ENCODE assay signal across 16 cellular contexts in genomic region chr19:1434577-1435060, GRCh38. TPM values are rescaled to one million over a fixed set of nuclear protein-coding genes. Genes with fewer than 3 reads are reported as not detected.
A peak's percentile ranks its signal among the peaks of the same experiment; 100 is the strongest.
DNase-seq lines count a peak whose midpoint lies in the region; ATAC-seq and TF ChIP-seq lines count a peak whose summit lies in the region.
"Had no signal": no experiment of that assay in that cellular context is flagged by ENCODE, and none has a peak within 500 bp of the region (broad histone marks: within the 10 kb centered on the region; RNA-seq: fewer than 3 reads in every experiment).

No MANE protein-coding gene starts in this region.

- POLR2A ChIA-PET in RWPE1 (lab: Yijun Ruan, JAX; ENCODE audit: low non-redundant PET) = no interaction called here

- TF ChIP-seq CTCF in heart left ventricle (IDR thresholded peaks at IDR 0.05) (no peak), RWPE1 (conservative IDR thresholded peaks at IDR 0.05; ENCODE audit: low read depth) (no peak), upper lobe of right lung (IDR thresholded peaks at IDR 0.05) (no peak)

- intact Hi-C loops in right cardiac atrium (cut with DNase I) = no loop called here
- intact Hi-C loops in heart left ventricle (cut with DNase I) = loop anchor here in 1 of 10 donors (5.0 kb wide), 1 partner anchor 157 kb away; the partner anchor contains the start of gene FAM174C
- intact Hi-C loops in upper lobe of right lung (cut with DNase I) = no loop called here

- H3K4me1 ChIP-seq in right cardiac atrium (ENCODE audit: control insufficient read depth, insufficient read depth, low read length) (no peaks in the 10 kb centered on the region), heart left ventricle (peaks cover 2 to 25% (median 13%) of the 10 kb centered on the region in 12 donors), upper lobe of right lung (peaks cover 6% of the 10 kb centered on the region)

- no peak for ATAC-seq in right cardiac atrium
- ATAC-seq in heart left ventricle = no peak
- no peak for ATAC-seq in upper lobe of right lung
- ATAC-seq in GM18505 (IDR thresholded peaks at IDR 0.05; ENCODE audit: unreplicated experiment) = no peak
- ATAC-seq: HCT116 had no signal

- TF ChIP-seq POLR2A in heart left ventricle (IDR thresholded peaks at IDR 0.05) (no peak), GM18505 (IDR thresholded peaks at IDR 0.05; ENCODE audit: borderline replicate concordance, extremely low read depth, insufficient read depth, insufficient read length) (no peak)

- CTCF ChIA-PET in RWPE1 (lab: Yijun Ruan, JAX) = interaction anchor here (0.7 kb wide), 1 partner anchor 411 kb away, joined by 3 read pairs; no protein-coding TSS in a partner anchor

- DNase-seq in right cardiac atrium = peak in 2 of 3 donors; percentile 51 to 69
- DNase-seq in heart left ventricle = no peak
- no peak for DNase-seq in RWPE1 (ENCODE audit: low spot score)
- peak; percentile 63 for DNase-seq in upper lobe of right lung
- DNase-seq in HCEC 1CT = no peak
- DNase-seq: ACHN; Calu3; CD4-positive, alpha-beta T cell; DMS 273 treated with DMSO at 0.1 percent for 48 hours; GOT3; IMR-90; KG1 had no signal

- no peak overlapping the region for H3K4me3 ChIP-seq in right cardiac atrium (ENCODE audit: low read length)
- H3K4me3 ChIP-seq in heart left ventricle = no peak overlapping the region
- no peak overlapping the region for H3K4me3 ChIP-seq in upper lobe of right lung
- H3K4me3 ChIP-seq: BLaER1 treated with 17β-estradiol and CSF1 and Interleukin-3, amounts not matched to agents 10 nM and 100 nM had no signal

- WGBS in right cardiac atrium = 86% methylated on average over 39 of the region's 39 CpGs
- WGBS in heart left ventricle, 4 donors = 86 to 94% (median 87%) methylated on average over 23 to 39 of the region's 39 CpGs

- H3K27ac ChIP-seq in right cardiac atrium (ENCODE audit: low read length) (no peak overlapping the region), heart left ventricle (no peak overlapping the region), RWPE1 (peak overlapping the region; percentile 82), upper lobe of right lung (no peak overlapping the region)
- H3K27ac ChIP-seq: HL-60 had no signal

- H3K9me3 ChIP-seq in right cardiac atrium (ENCODE audit: control insufficient read depth, low read length) (no peaks in the 10 kb centered on the region), heart left ventricle (no peaks in the 10 kb centered on the region), upper lobe of right lung (no peaks in the 10 kb centered on the region)
- H3K9me3 ChIP-seq: BLaER1 treated with 17β-estradiol and CSF1 and Interleukin-3, amounts not matched to agents 10 nM and 100 nM had no signal

- no peaks in the 10 kb centered on the region for H3K27me3 ChIP-seq in right cardiac atrium (ENCODE audit: control insufficient read depth, insufficient read depth)
- no peaks in the 10 kb centered on the region for H3K27me3 ChIP-seq in heart left ventricle
- H3K27me3 ChIP-seq in upper lobe of right lung = no peaks in the 10 kb centered on the region
- H3K27me3 ChIP-seq: BLaER1 treated with 17β-estradiol and CSF1 and Interleukin-3, amounts not matched to agents 10 nM and 100 nM had no signal

- H3K36me3 ChIP-seq in heart left ventricle (peaks cover 0 to 67% (median 60%) of the 10 kb centered on the region in 9 donors), upper lobe of right lung (peaks cover 60% of the 10 kb centered on the region)

RNA-seq across cellular contexts. Expression of gene RPS15, which starts 3.6 kb away (rescaled TPM):
- 100 to 1,000 TPM; 635 to 772 (median 696) TPM for total RNA-seq in right cardiac atrium
- 1,857 TPM for polyA plus RNA-seq in right cardiac atrium
- 1,000 to 10,000 TPM in 2 of 9 donors, 100 to 1,000 TPM in 7; 468 to 2,348 (median 669) TPM for total RNA-seq in heart left ventricle
- 1,000 to 10,000 TPM; 2,165 to 2,683 TPM for polyA plus RNA-seq in heart left ventricle
- total RNA-seq in upper lobe of right lung = 841 TPM

RNA-seq across cellular contexts. Expression of gene APC2, which starts 15.3 kb away (rescaled TPM):
- total RNA-seq in right cardiac atrium (under 1 TPM; 0.45 to 0.88 (median 0.68) TPM), heart left ventricle (under 1 TPM in 8 of 9 donors, not detected in 1; 0.04 to 0.72 (median 0.14) TPM), upper lobe of right lung (0.20 TPM)
- polyA plus RNA-seq in right cardiac atrium (0.61 TPM), heart left ventricle (under 1 TPM; 0.07 to 0.08 TPM)

RNA-seq across cellular contexts. Expression of gene DAZAP1, which starts 27.2 kb away (rescaled TPM):
- total RNA-seq in right cardiac atrium = 10 to 100 TPM; 78.7 to 92.1 (median 85.0) TPM
- polyA plus RNA-seq in right cardiac atrium = 65.3 TPM
- total RNA-seq in heart left ventricle = 100 to 1,000 TPM in 1 of 9 donors, 10 to 100 TPM in 8; 36.8 to 124 (median 78.5) TPM
- 100 to 1,000 TPM in 1 of 2 donors, 10 to 100 TPM in 1; 65.8 to 128 TPM for polyA plus RNA-seq in heart left ventricle
- total RNA-seq in upper lobe of right lung = 98.7 TPM

RNA-seq across cellular contexts. Expression of gene GAMT, which starts 33.3 kb away (rescaled TPM):
- 10 to 100 TPM; 49.2 to 76.2 (median 66.4) TPM for total RNA-seq in right cardiac atrium
- polyA plus RNA-seq in right cardiac atrium = 124 TPM
- 100 to 1,000 TPM in 1 of 9 donors, 10 to 100 TPM in 8; 35.9 to 167 (median 62.5) TPM for total RNA-seq in heart left ventricle
- polyA plus RNA-seq in heart left ventricle = 100 to 1,000 TPM in 1 of 2 donors, 10 to 100 TPM in 1; 21.9 to 180 TPM
- 7.1 TPM for total RNA-seq in upper lobe of right lung

RNA-seq across cellular contexts. Expression of gene C19orf25, which starts 44.4 kb away (rescaled TPM):
- 10 to 100 TPM; 14.4 to 19.2 (median 18.1) TPM for total RNA-seq in right cardiac atrium
- polyA plus RNA-seq in right cardiac atrium = 23.6 TPM
- total RNA-seq in heart left ventricle = 10 to 100 TPM in 8 of 9 donors, 1 to 10 TPM in 1; 9.4 to 29.2 (median 15.7) TPM
- polyA plus RNA-seq in heart left ventricle = 10 to 100 TPM; 27.6 to 27.8 TPM
- 26.3 TPM for total RNA-seq in upper lobe of right lung

Comparison
In these comparisons a context has a peak if more than half of its experiments do, and no peak if none do; other contexts are left out.
1. DNase-seq: peak in right cardiac atrium (2 of 3) and upper lobe of right lung (single experiment); none in heart left ventricle (0 of 5), RWPE1 (single experiment) and HCEC 1CT (single experiment).